ENCODE assay signal across 16 cellular contexts in genomic region chr3:157155591-157155990, GRCh38. TPM values are rescaled to one million over a fixed set of nuclear protein-coding genes. Genes with fewer than 3 reads are reported as not detected.
DNase-seq lines count a peak whose midpoint lies in the region; ATAC-seq and TF ChIP-seq lines count a peak whose summit lies in the region.
"Had no signal": no experiment of that assay in that cellular context is flagged by ENCODE, and none has a peak within 500 bp of the region (broad histone marks: within the 10 kb centered on the region; RNA-seq: fewer than 3 reads in every experiment).

No MANE protein-coding gene starts in this region.

- TF ChIP-seq CTCF in endothelial cell (IDR thresholded peaks at IDR 0.05; ENCODE audit: unreplicated experiment) (no peak), gastrocnemius medialis (IDR thresholded peaks at IDR 0.05 in 4 of 5, conservative IDR thresholded peaks at IDR 0.05 in 1 of 5) (no peak)

- peak overlapping the region; percentile 26 for H3K9ac ChIP-seq in SK-N-MC (ENCODE audit: insufficient read length)

- TF ChIP-seq POLR2A in gastrocnemius medialis (IDR thresholded peaks at IDR 0.05) = no peak

- no peaks in the 10 kb centered on the region for H3K27me3 Mint-ChIP-seq in activated CD4-positive, alpha-beta T cell treated with anti-CD3 and anti-CD28 coated beads, Interleukin-2, amount 10 ng/mL, durations not matched to agents 24 days and 14 days
- H3K27me3 Mint-ChIP-seq in endothelial cell (ENCODE audit: unreplicated experiment) = peaks cover 16% of the 10 kb centered on the region
- H3K27me3 Mint-ChIP-seq: naive B cell had no signal

- peak overlapping the region; percentile 94 for H3K4me3 Mint-ChIP-seq in activated CD4-positive, alpha-beta T cell treated with anti-CD3 and anti-CD28 coated beads, Interleukin-2, amount 10 ng/mL, durations not matched to agents 24 days and 14 days
- peak overlapping the region; percentile 16 for H3K4me3 Mint-ChIP-seq in endothelial cell (ENCODE audit: unreplicated experiment)

- H3K36me3 ChIP-seq in SK-N-MC (ENCODE audit: insufficient read depth, low read length) (peaks cover 86% of the 10 kb centered on the region), gastrocnemius medialis (peaks cover 0 to 59% of the 10 kb centered on the region in 2 donors)

- H3K27ac ChIP-seq in SK-N-MC (no peak overlapping the region), gastrocnemius medialis (peak overlapping the region; percentile 18 to 99 (median 42))
- H3K27ac ChIP-seq: tibial nerve had no signal

- no peak for DNase-seq in activated CD4-positive, alpha-beta T cell treated with anti-CD3 and anti-CD28 coated beads, Interleukin-2, amount 10 ng/mL, durations not matched to agents 24 days and 14 days
- DNase-seq in activated CD4-positive, alpha-beta T cell treated with anti-CD3 and anti-CD28 coated beads, Interleukin-2, amount 50 U/mL, for 1 hour = no peak
- DNase-seq in SK-N-MC (ENCODE audit: low read depth, low spot score) (no peak), endothelial cell (ENCODE audit: low spot score) (no peak), gastrocnemius medialis (no peak), dedifferentiated amniotic fluid mesenchymal stem cell (ENCODE audit: extremely low spot score) (no peak), SHP77 treated with DMSO at 0.1 percent for 48 hours (lab: John Stamatoyannopoulos, UW) (no peak)
- DNase-seq: ACHN; activated CD4-positive, alpha-beta T cell treated with anti-CD3 and anti-CD28 coated beads for 48 hours; central memory CD4-positive, alpha-beta T cell; hypothalamus; naive B cell; NCI-H2029 treated with DMSO at 0.1 percent for 48 hours; stimulated activated CD4-positive, alpha-beta T cell treated with anti-CD3 and anti-CD28 coated beads, Interleukin-4, amount 100 ng/mL, for 24 hours had no signal

- no peaks in the 10 kb centered on the region for H3K9me3 ChIP-seq in SK-N-MC (ENCODE audit: low read depth, low read length)
- H3K9me3 ChIP-seq in gastrocnemius medialis = no peaks in the 10 kb centered on the region
- H3K9me3 ChIP-seq: tibial nerve had no signal

- H3K4me1 Mint-ChIP-seq in activated CD4-positive, alpha-beta T cell treated with anti-CD3 and anti-CD28 coated beads, Interleukin-2, amount 10 ng/mL, durations not matched to agents 24 days and 14 days = peaks cover 51% of the 10 kb centered on the region
- peaks cover 35% of the 10 kb centered on the region for H3K4me1 Mint-ChIP-seq in endothelial cell (ENCODE audit: unreplicated experiment)

- H3K4me3 ChIP-seq in SK-N-MC (peak overlapping the region; percentile 90; the same call in 1 of the 2 replicates), gastrocnemius medialis (peak overlapping the region in 1 of 4 donors; percentile 31)
- H3K4me3 ChIP-seq: tibial nerve had no signal

- H3K27ac Mint-ChIP-seq in activated CD4-positive, alpha-beta T cell treated with anti-CD3 and anti-CD28 coated beads, Interleukin-2, amount 10 ng/mL, durations not matched to agents 24 days and 14 days = peak overlapping the region; percentile 53
- H3K27ac Mint-ChIP-seq in endothelial cell (ENCODE audit: unreplicated experiment) = no peak overlapping the region

- in situ Hi-C loops in gastrocnemius medialis (cut with MboI; ENCODE audit: low sequenced_read_pairs in 4 of 4) = loop anchor here in 2 of 4 donors (25.0 kb wide), 2 partner anchors 707 to 1293 kb away; partner anchors contain the start of genes GMPS (in 2 of the 2) and SLC33A1 (in 2 of the 2)

- ATAC-seq in gastrocnemius medialis (no peak), GM18511 (IDR thresholded peaks at IDR 0.05; ENCODE audit: unreplicated experiment) (no peak)

- intact Hi-C loops in activated CD4-positive, alpha-beta T cell treated with anti-CD3 and anti-CD28 coated beads, Interleukin-2, amount 10 ng/mL, durations not matched to agents 24 days and 14 days (cut with micrococcal nuclease) = no loop called here
- intact Hi-C loops in gastrocnemius medialis (cut with DNase I; ENCODE audit: low total_unique reads) = loop anchor here (5.0 to 10.0 kb wide), 2 partner anchors 598 to 1301 kb away; partner anchors contain the start of genes SLC33A1 and SSR3

- no peaks in the 10 kb centered on the region for H3K9me3 Mint-ChIP-seq in activated CD4-positive, alpha-beta T cell treated with anti-CD3 and anti-CD28 coated beads, Interleukin-2, amount 10 ng/mL, durations not matched to agents 24 days and 14 days
- H3K9me3 Mint-ChIP-seq in endothelial cell (ENCODE audit: unreplicated experiment) = no peaks in the 10 kb centered on the region
- H3K9me3 Mint-ChIP-seq: naive B cell had no signal

- H3K4me1 ChIP-seq in gastrocnemius medialis = peaks cover 52 to 57% of the 10 kb centered on the region in 2 donors

- no peaks in the 10 kb centered on the region for H3K27me3 ChIP-seq in gastrocnemius medialis
- H3K27me3 ChIP-seq: tibial nerve had no signal

- H3K36me3 Mint-ChIP-seq in activated CD4-positive, alpha-beta T cell treated with anti-CD3 and anti-CD28 coated beads, Interleukin-2, amount 10 ng/mL, durations not matched to agents 24 days and 14 days (ENCODE audit: low read depth) = peaks cover 80% of the 10 kb centered on the region
- H3K36me3 Mint-ChIP-seq in endothelial cell (ENCODE audit: low read depth, unreplicated experiment) = peaks cover 60% of the 10 kb centered on the region

RNA-seq across cellular contexts. Expression of gene CCNL1, which starts 4.4 kb away (rescaled TPM):
- 171 and 172 TPM in 2 replicates for total RNA-seq in activated CD4-positive, alpha-beta T cell treated with anti-CD3 and anti-CD28 coated beads, Interleukin-2, amount 10 ng/mL, durations not matched to agents 24 days and 14 days
- 132 TPM for total RNA-seq in endothelial cell (ENCODE audit: unreplicated experiment)
- total RNA-seq in gastrocnemius medialis = 100 to 1,000 TPM in 1 of 4 donors, 10 to 100 TPM in 3; 34.3 to 110 (median 41.3) TPM
